In genomic region chr11:589798-590197, GRCh38 we compare ENCODE assay signal across 17 cellular contexts.
DNase-seq lines count a peak whose midpoint lies in the region; ATAC-seq and TF ChIP-seq lines count a peak whose summit lies in the region.
"Had no signal": no experiment of that assay in that cellular context is flagged by ENCODE, and none has a peak within 500 bp of the region (broad histone marks: within the 10 kb centered on the region; RNA-seq: fewer than 3 reads in every experiment).

No MANE protein-coding gene starts in this region.

- H3K9me2 ChIP-seq in MM.1S (replicated peaks; ENCODE audit: insufficient read depth, low read length): no peaks in the 10 kb centered on the region

- no peaks in the 10 kb centered on the region for H3K9me3 ChIP-seq in HEK293 (ENCODE audit: control insufficient read depth, insufficient read depth, low read depth, low read length)
- H3K9me3 ChIP-seq in MM.1S (replicated peaks; ENCODE audit: insufficient read depth, low read length): no peaks in the 10 kb centered on the region
- H3K9me3 ChIP-seq: SJCRH30 had no signal

- H3K36me3 Mint-ChIP-seq in activated naive CD8-positive, alpha-beta T cell: peaks cover 5% of the 10 kb centered on the region
- peaks cover 41% of the 10 kb centered on the region for H3K36me3 Mint-ChIP-seq in activated naive CD8-positive, alpha-beta T cell treated with anti-CD3 and anti-CD28 coated beads, Interleukin-2, amount 50 U/mL, for 24 hours (ENCODE audit: low read depth)
- H3K36me3 Mint-ChIP-seq in central memory CD8-positive, alpha-beta T cell (ENCODE audit: insufficient read depth): peaks cover 62% of the 10 kb centered on the region
- peaks cover 92% of the 10 kb centered on the region for H3K36me3 Mint-ChIP-seq in stimulated activated effector memory CD8-positive, alpha-beta T cell treated with anti-CD3 and anti-CD28 coated beads, Interleukin-12 subunit alpha, Interleukin-12 subunit beta, amount 100 ng/mL, for 72 hours

- no peaks in the 10 kb centered on the region for H3K9me3 Mint-ChIP-seq in activated naive CD8-positive, alpha-beta T cell (ENCODE audit: low read depth)
- no peaks in the 10 kb centered on the region for H3K9me3 Mint-ChIP-seq in activated naive CD8-positive, alpha-beta T cell treated with anti-CD3 and anti-CD28 coated beads, Interleukin-2, amount 50 U/mL, for 24 hours
- no peaks in the 10 kb centered on the region for H3K9me3 Mint-ChIP-seq in central memory CD8-positive, alpha-beta T cell
- H3K9me3 Mint-ChIP-seq in stimulated activated effector memory CD8-positive, alpha-beta T cell treated with anti-CD3 and anti-CD28 coated beads, Interleukin-12 subunit alpha, Interleukin-12 subunit beta, amount 100 ng/mL, for 72 hours: no peaks in the 10 kb centered on the region
- H3K9me3 Mint-ChIP-seq: CD8-positive, alpha-beta T cell had no signal

- H3K4me1 ChIP-seq in HEK293 (ENCODE audit: control insufficient read depth, insufficient read depth, low read length): no peaks in the 10 kb centered on the region
- no peaks in the 10 kb centered on the region for H3K4me1 ChIP-seq in MM.1S (ENCODE audit: low read length)
- H3K4me1 ChIP-seq: SJCRH30 had no signal

- CTCF ChIA-PET in HEK293 (lab: Yijun Ruan, JAX): no interaction called here

- DNase-seq in activated naive CD8-positive, alpha-beta T cell treated with anti-CD3 and anti-CD28 coated beads, Interleukin-2, amount 50 U/mL, for 24 hours: no peak
- DNase-seq in central memory CD8-positive, alpha-beta T cell (ENCODE audit: low spot score in 2 of 2): no peak
- DNase-seq in stimulated activated effector memory CD8-positive, alpha-beta T cell treated with anti-CD3 and anti-CD28 coated beads, Interleukin-12 subunit alpha, Interleukin-12 subunit beta, amount 100 ng/mL, for 72 hours (ENCODE audit: low spot score in 2 of 2): no peak
- DNase-seq in MM.1S (no peak), GM19240 (ENCODE audit: insufficient read length, low spot score) (no peak)
- DNase-seq: Calu3; CD8-positive, alpha-beta T cell; KG1; NCI-H1092 treated with DMSO at 0.1 percent for 48 hours; NCI-H1436 treated with DMSO at 0.1 percent for 48 hours; NCI-H2029 treated with DMSO at 0.1 percent for 48 hours; NCI-H2171 treated with DMSO at 0.1 percent for 48 hours; NCI-H526; SJCRH30 had no signal

- H4K20me1 ChIP-seq in MM.1S (ENCODE audit: insufficient read depth, low read length): 0 out of 2 replicates have a peak, but pooled peaks cover 3% of the 10 kb centered on the region

- H3K36me3 ChIP-seq in HEK293 (ENCODE audit: control insufficient read depth in 2 of 2, insufficient read depth in 1 of 2, low read length in 2 of 2) (peaks cover 14 to 93% of the 10 kb centered on the region in 2 experiments; a peak in 2 of 3 replicates), MM.1S (replicated peaks; ENCODE audit: insufficient read depth, low read length) (peaks cover 21% of the 10 kb centered on the region)

- no peak for ATAC-seq in activated naive CD8-positive, alpha-beta T cell treated with anti-CD3 and anti-CD28 coated beads, Interleukin-2, amount 50 U/mL, for 24 hours
- no peak for ATAC-seq in central memory CD8-positive, alpha-beta T cell (replicated peaks; ENCODE audit: extremely low read depth, poor library complexity, severe bottlenecking)
- ATAC-seq in stimulated activated effector memory CD8-positive, alpha-beta T cell treated with anti-CD3 and anti-CD28 coated beads, Interleukin-12 subunit alpha, Interleukin-12 subunit beta, amount 100 ng/mL, for 72 hours: no peak
- ATAC-seq in GM18517 (IDR thresholded peaks at IDR 0.05; ENCODE audit: unreplicated experiment): no peak
- ATAC-seq: CD8-positive, alpha-beta T cell had no signal

- no peak overlapping the region for H2AFZ ChIP-seq in MM.1S (ENCODE audit: low read length)

- no peaks in the 10 kb centered on the region for H3K27me3 ChIP-seq in MM.1S (replicated peaks; ENCODE audit: insufficient read depth, low read length)
- H3K27me3 ChIP-seq: SJCRH30 had no signal

- TF ChIP-seq CTCF in HEK293 (tag by site-specific recombination; IDR thresholded peaks at IDR 0.05) (no peak), MM.1S (IDR thresholded peaks at IDR 0.05; ENCODE audit: low read length) (no peak)

- H3K79me2 ChIP-seq in MM.1S (ENCODE audit: low read length): peaks cover 71% of the 10 kb centered on the region

- H3K27me3 Mint-ChIP-seq in activated naive CD8-positive, alpha-beta T cell: no peaks in the 10 kb centered on the region
- no peaks in the 10 kb centered on the region for H3K27me3 Mint-ChIP-seq in activated naive CD8-positive, alpha-beta T cell treated with anti-CD3 and anti-CD28 coated beads, Interleukin-2, amount 50 U/mL, for 24 hours
- no peaks in the 10 kb centered on the region for H3K27me3 Mint-ChIP-seq in central memory CD8-positive, alpha-beta T cell

- no peaks in the 10 kb centered on the region for H3F3A ChIP-seq in MM.1S (ENCODE audit: insufficient read depth, low read length)

- H3K4me1 Mint-ChIP-seq in activated naive CD8-positive, alpha-beta T cell (ENCODE audit: low read depth): peaks cover 28% of the 10 kb centered on the region
- H3K4me1 Mint-ChIP-seq in activated naive CD8-positive, alpha-beta T cell treated with anti-CD3 and anti-CD28 coated beads, Interleukin-2, amount 50 U/mL, for 24 hours: peaks cover 29% of the 10 kb centered on the region
- H3K4me1 Mint-ChIP-seq in central memory CD8-positive, alpha-beta T cell: peaks cover 28% of the 10 kb centered on the region
- H3K4me1 Mint-ChIP-seq in stimulated activated effector memory CD8-positive, alpha-beta T cell treated with anti-CD3 and anti-CD28 coated beads, Interleukin-12 subunit alpha, Interleukin-12 subunit beta, amount 100 ng/mL, for 72 hours: peaks cover 48% of the 10 kb centered on the region

- POLR2A ChIA-PET in HEK293 (lab: Yijun Ruan, JAX): interaction anchor here (2.5 kb wide), 1 partner anchor 14 kb away, joined by 10 read pairs; the partner anchor contains the start of gene PHRF1

- no peak overlapping the region for H3K4me2 ChIP-seq in MM.1S (ENCODE audit: low read depth, low read length)

- peak overlapping the region; percentile 23 for H3K4me3 Mint-ChIP-seq in activated naive CD8-positive, alpha-beta T cell
- H3K4me3 Mint-ChIP-seq in activated naive CD8-positive, alpha-beta T cell treated with anti-CD3 and anti-CD28 coated beads, Interleukin-2, amount 50 U/mL, for 24 hours: no peak overlapping the region
- H3K4me3 Mint-ChIP-seq in central memory CD8-positive, alpha-beta T cell: no peak overlapping the region
- H3K4me3 Mint-ChIP-seq in stimulated activated effector memory CD8-positive, alpha-beta T cell treated with anti-CD3 and anti-CD28 coated beads, Interleukin-12 subunit alpha, Interleukin-12 subunit beta, amount 100 ng/mL, for 72 hours: no peak overlapping the region
- H3K4me3 Mint-ChIP-seq: CD8-positive, alpha-beta T cell had no signal

- H3K4me3 ChIP-seq in HEK293 (ENCODE audit: low read depth, low read length) (no peak overlapping the region), MM.1S (ENCODE audit: low read length) (no peak overlapping the region)
- H3K4me3 ChIP-seq: SJCRH30 had no signal

- no peak overlapping the region for H3K9ac ChIP-seq in MM.1S (ENCODE audit: low read length)

- H3K27ac Mint-ChIP-seq in activated naive CD8-positive, alpha-beta T cell: peak overlapping the region; percentile 34
- no peak overlapping the region for H3K27ac Mint-ChIP-seq in activated naive CD8-positive, alpha-beta T cell treated with anti-CD3 and anti-CD28 coated beads, Interleukin-2, amount 50 U/mL, for 24 hours
- peak overlapping the region; percentile 97 for H3K27ac Mint-ChIP-seq in central memory CD8-positive, alpha-beta T cell (ENCODE audit: low read depth)
- peak overlapping the region; percentile 63 for H3K27ac Mint-ChIP-seq in stimulated activated effector memory CD8-positive, alpha-beta T cell treated with anti-CD3 and anti-CD28 coated beads, Interleukin-12 subunit alpha, Interleukin-12 subunit beta, amount 100 ng/mL, for 72 hours

- H3K27ac ChIP-seq in HEK293 (ENCODE audit: extremely low read depth, low read depth, low read length): 0 out of 2 replicates have a peak overlapping the region, but pooled peaks have one; percentile 5
- no peak overlapping the region for H3K27ac ChIP-seq in MM.1S (ENCODE audit: low read length)
- H3K27ac ChIP-seq: SJCRH30 had no signal

TF ChIP-seq in HEK293, 187 proteins besides CTCF, POLR2A, EP300 and RAD21:
- TF ChIP-seq ZNF624 (tag by site-specific recombination; IDR thresholded peaks at IDR 0.05): no peak
- TF ChIP-seq, protein P1, sequence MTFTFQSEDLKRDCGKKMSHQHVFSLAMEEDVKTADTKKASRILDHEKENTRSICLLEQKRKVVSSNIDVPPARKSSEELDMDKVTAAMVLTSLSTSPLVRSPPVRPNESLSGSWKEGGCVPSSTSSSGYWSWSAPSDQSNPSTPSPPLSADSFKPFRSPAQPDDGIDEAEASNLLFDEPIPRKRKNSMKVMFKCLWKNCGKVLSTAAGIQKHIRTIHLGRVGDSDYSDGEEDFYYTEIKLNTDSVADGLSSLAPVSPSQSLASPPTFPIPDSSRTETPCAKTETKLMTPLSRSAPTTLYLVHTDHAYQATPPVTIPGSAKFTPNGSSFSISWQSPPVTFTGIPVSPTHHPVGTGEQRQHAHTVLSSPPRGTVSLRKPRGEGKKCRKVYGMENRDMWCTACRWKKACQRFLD (tag by site-specific recombination; IDR thresholded peaks at IDR 0.05): no peak
